ENCODE assay signal across 10 cellular contexts in the genomic region with DNA sequence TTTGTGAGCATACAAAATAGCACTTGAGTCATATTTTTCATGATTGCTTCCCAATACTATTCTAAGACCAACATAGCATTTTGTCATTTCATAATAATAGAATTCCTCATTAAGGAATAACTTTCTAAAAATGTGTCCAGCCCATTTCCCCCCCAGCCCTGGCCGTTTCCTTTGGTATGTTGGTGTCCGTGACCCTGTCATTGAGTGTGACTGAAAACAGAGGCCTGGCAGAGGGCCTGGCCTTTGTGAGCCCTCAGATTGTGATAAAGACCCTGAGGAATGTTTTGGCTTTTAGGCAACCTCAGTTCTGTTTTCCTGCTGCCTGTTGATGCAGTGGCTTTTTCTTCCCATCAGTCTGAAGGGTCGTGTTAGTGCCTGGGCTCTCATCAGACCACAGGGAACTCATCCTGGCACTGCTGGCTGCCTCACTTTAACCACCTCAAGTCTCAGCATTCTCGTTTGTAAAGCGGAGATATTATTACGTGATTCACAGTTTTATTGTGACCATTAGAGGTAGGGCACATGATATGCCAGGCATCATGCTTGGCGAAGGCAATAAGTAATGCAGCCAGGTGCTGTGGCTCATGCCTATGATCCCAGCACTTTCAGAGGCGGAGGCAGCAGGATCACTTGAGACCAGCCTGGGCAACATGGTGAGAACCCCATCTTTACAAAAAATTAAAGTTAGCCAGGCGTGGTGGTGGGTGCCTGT. TPM values are rescaled to one million over a fixed set of nuclear protein-coding genes. Genes with fewer than 3 reads are reported as not detected.
DNase-seq lines count a peak whose midpoint lies in the region; ATAC-seq and TF ChIP-seq lines count a peak whose summit lies in the region.
"Had no signal": no experiment of that assay in that cellular context is flagged by ENCODE, and none has a peak within 500 bp of the region (broad histone marks: within the 10 kb centered on the region; RNA-seq: fewer than 3 reads in every experiment).

No MANE protein-coding gene starts in this region.

- TF ChIP-seq POLR2A in adrenal gland (IDR thresholded peaks at IDR 0.05), result no peak

- no peaks in the 10 kb centered on the region for H3K27me3 Mint-ChIP-seq in Calu3 (ENCODE audit: unreplicated experiment)
- H3K27me3 Mint-ChIP-seq: activated CD4-positive, alpha-beta T cell treated with anti-CD3 and anti-CD28 coated beads for 36 hours had no signal

- no peaks in the 10 kb centered on the region for H3K27me3 ChIP-seq in adrenal gland
- no peaks in the 10 kb centered on the region for H3K27me3 ChIP-seq in left ventricle myocardium inferior (ENCODE audit: low read depth)

- DNase-seq in Calu3 (no peak), adrenal gland (peak; percentile 45 to 94 (median 84)), left ventricle myocardium inferior (peak; percentile 68), pulmonary artery endothelial cell (ENCODE audit: low read depth, low spot score) (peak; percentile 75), NCI-H1092 (lab: John Stamatoyannopoulos, UW) (no peak), NCI-H524 treated with DMSO at 0.1 percent for 48 hours (lab: John Stamatoyannopoulos, UW) (no peak)
- DNase-seq: activated CD4-positive, alpha-beta T cell treated with anti-CD3 and anti-CD28 coated beads for 36 hours; effector memory CD4-positive, alpha-beta T cell had no signal

- H3K9me3 Mint-ChIP-seq in Calu3 (ENCODE audit: low read depth, unreplicated experiment), result no peaks in the 10 kb centered on the region

- H3K36me3 ChIP-seq in adrenal gland (replicated peaks in 1 of 2), result no peaks in the 10 kb centered on the region
- no peaks in the 10 kb centered on the region for H3K36me3 ChIP-seq in left ventricle myocardium inferior

- 36 to 46% (median 41%) methylated on average over 9 of the region's 9 CpGs for WGBS in adrenal gland, 4 donors

- CTCF ChIA-PET in Calu3 (lab: Charles Lee), result interaction anchor here (0.5 to 1.7 kb wide), 4 partner anchors 11 to 96 kb away, joined by 3 to 16 read pairs (median 3); a partner anchor contains a TSS

- peak overlapping the region; percentile 26 for H3K4me3 Mint-ChIP-seq in Calu3 (ENCODE audit: low read depth, unreplicated experiment)
- H3K4me3 Mint-ChIP-seq: activated CD4-positive, alpha-beta T cell treated with anti-CD3 and anti-CD28 coated beads for 36 hours had no signal

- H3K4me1 Mint-ChIP-seq in Calu3 (ENCODE audit: low read depth, unreplicated experiment), result peaks cover 62% of the 10 kb centered on the region

- H3K4me1 ChIP-seq in adrenal gland (replicated peaks in 1 of 2), result peaks cover 28 to 47% of the 10 kb centered on the region in 2 donors
- H3K4me1 ChIP-seq in left ventricle myocardium inferior, result peaks cover 93% of the 10 kb centered on the region

- peaks cover 84% of the 10 kb centered on the region for H3K36me3 Mint-ChIP-seq in Calu3 (ENCODE audit: insufficient read depth, unreplicated experiment)

- H3K27ac ChIP-seq in adrenal gland (peak overlapping the region; percentile 9 to 90 (median 78)), left ventricle myocardium inferior (replicated peaks) (peak overlapping the region; percentile 92)

- peak overlapping the region; percentile 54 for H3K27ac Mint-ChIP-seq in Calu3 (ENCODE audit: unreplicated experiment)
- H3K27ac Mint-ChIP-seq: activated CD4-positive, alpha-beta T cell treated with anti-CD3 and anti-CD28 coated beads for 36 hours had no signal

- ATAC-seq in HG03280 (IDR thresholded peaks at IDR 0.05; ENCODE audit: unreplicated experiment) (no peak), GM21723 (IDR thresholded peaks at IDR 0.05; ENCODE audit: unreplicated experiment) (no peak)
- ATAC-seq: activated CD4-positive, alpha-beta T cell treated with anti-CD3 and anti-CD28 coated beads for 36 hours had no signal

- intact Hi-C loops in Calu3 (cut with micrococcal nuclease; ENCODE audit: unreplicated experiment) (no loop called here), adrenal gland (cut with DNase I) (no loop called here), left ventricle myocardium inferior (cut with micrococcal nuclease) (no loop called here)

- no peak for TF ChIP-seq CTCF in Calu3 (IDR thresholded peaks at IDR 0.05; ENCODE audit: unreplicated experiment)
- TF ChIP-seq CTCF in adrenal gland (IDR thresholded peaks at IDR 0.05), result no peak
- TF ChIP-seq CTCF in left ventricle myocardium inferior (IDR thresholded peaks at IDR 0.05; ENCODE audit: borderline replicate concordance), result no peak

- no TSS peak for BruUV-seq in Calu3 (replicated peaks; lab: Mats Ljungman, UMichigan)

- H3K9me3 ChIP-seq in adrenal gland (replicated peaks in 1 of 3) (no peaks in the 10 kb centered on the region), left ventricle myocardium inferior (replicated peaks) (no peaks in the 10 kb centered on the region)

- H3K4me3 ChIP-seq in adrenal gland (no peak overlapping the region), left ventricle myocardium inferior (peak overlapping the region; percentile 13)

RNA-seq across cellular contexts. Expression of a gene that starts 13.8 kb away (rescaled TPM):
- total RNA-seq in Calu3 (2022) (1,023 and 1,082 TPM in 2 replicates), adrenal gland (100 to 1,000 TPM in 1 of 8 donors, 10 to 100 TPM in 7; 38.1 to 233 (median 76.0) TPM), left ventricle myocardium inferior (6.8 TPM), pulmonary artery endothelial cell (5.9 and 12.6 TPM in 2 replicates)
- 10 to 100 TPM; 33.4 to 44.0 (median 33.8) TPM for polyA plus RNA-seq in adrenal gland

RNA-seq across cellular contexts. Expression of a gene that starts 22.0 kb away (rescaled TPM):
- total RNA-seq in Calu3 (2022), result 0.88 and 2.4 TPM in 2 replicates
- 100 to 1,000 TPM in 7 of 8 donors, 10 to 100 TPM in 1; 82.6 to 250 (median 147) TPM for total RNA-seq in adrenal gland
- polyA plus RNA-seq in adrenal gland, result 100 to 1,000 TPM in 2 of 3 donors, 10 to 100 TPM in 1; 14.8 to 366 (median 340) TPM
- 33.3 TPM for total RNA-seq in left ventricle myocardium inferior
- total RNA-seq in pulmonary artery endothelial cell, result 0.66 and 3.0 TPM in 2 replicates

RNA-seq across cellular contexts. Expression of a gene that starts 25.9 kb away (rescaled TPM):
- total RNA-seq in Calu3 (2022), result 189 and 234 TPM in 2 replicates
- total RNA-seq in adrenal gland, result 1 to 10 TPM in 5 of 8 donors, under 1 TPM in 1, not detected in 2; 0.88 to 7.6 (median 3.1) TPM
- polyA plus RNA-seq in adrenal gland, result 10 to 100 TPM in 2 of 3 donors, not detected in 1; 33.7 to 46.2 TPM
- total RNA-seq in left ventricle myocardium inferior, result 1.6 TPM
- total RNA-seq in pulmonary artery endothelial cell, result 27.9 and 33.4 TPM in 2 replicates
- total RNA-seq: activated CD4-positive, alpha-beta T cell treated with anti-CD3 and anti-CD28 coated beads for 36 hours had no signal

RNA-seq across cellular contexts. Expression of a gene that starts 37.6 kb away (rescaled TPM):
- 45.0 and 45.4 TPM in 2 replicates for total RNA-seq in Calu3 (2022)
- total RNA-seq in adrenal gland, result 10 to 100 TPM; 31.0 to 57.0 (median 37.7) TPM
- 10 to 100 TPM; 23.5 to 53.0 (median 42.1) TPM for polyA plus RNA-seq in adrenal gland
- total RNA-seq in left ventricle myocardium inferior, result 33.0 TPM
- total RNA-seq in pulmonary artery endothelial cell, result 78.7 and 98.5 TPM in 2 replicates

RNA-seq across cellular contexts. Expression of a gene that starts 41.5 kb away (rescaled TPM):
- total RNA-seq in Calu3 (2022) (3.6 and 4.2 TPM in 2 replicates), adrenal gland (1 to 10 TPM; 2.6 to 5.4 (median 4.3) TPM), left ventricle myocardium inferior (4.2 TPM), pulmonary artery endothelial cell (7.0 and 13.7 TPM in 2 replicates)
- polyA plus RNA-seq in adrenal gland, result 1 to 10 TPM; 2.2 to 6.0 (median 2.7) TPM

Comparison
In these comparisons a context has a peak if more than half of its experiments do, and no peak if none do; other contexts are left out.
1. DNase-seq: peak in adrenal gland (7 of 7), left ventricle myocardium inferior (single experiment) and pulmonary artery endothelial cell (single experiment); none in Calu3 (single experiment), NCI-H1092 (single experiment) and NCI-H524 treated with DMSO at 0.1 percent for 48 hours (single experiment).